In the genomic region with DNA sequence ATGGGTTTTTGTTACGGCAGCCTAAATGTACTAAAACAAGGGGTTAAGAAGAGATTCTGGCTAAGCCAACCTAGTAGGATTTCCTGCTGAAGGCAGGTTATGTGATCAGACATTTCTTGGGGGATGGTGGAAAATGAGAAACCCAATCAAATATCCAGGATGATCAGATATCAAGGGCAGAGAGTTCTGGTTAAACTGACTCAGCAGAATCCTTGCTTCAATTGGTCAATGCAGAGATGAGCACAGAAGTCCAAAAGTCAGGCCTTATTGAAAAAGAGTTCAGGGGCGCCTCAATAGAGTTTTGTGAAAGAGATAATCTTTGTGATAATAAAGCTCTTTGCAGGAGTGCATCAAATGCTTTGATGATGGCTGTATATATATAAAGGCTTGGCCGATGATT, we compare ENCODE assay signal across 8 cellular contexts.
"Had no signal": no experiment of that assay in that cellular context is flagged by ENCODE, and none has a peak within 500 bp of the region (broad histone marks: within the 10 kb centered on the region; RNA-seq: fewer than 3 reads in every experiment).

No MANE protein-coding gene starts in this region.

- ATAC-seq: GM12878 had no signal

- H3K4me3 ChIP-seq: GM12878 had no signal

- FAIRE-seq: G401.6, GM12878, GM12891, GM12892, GM18507, GM19239 had no signal

- DNase-seq: GDM1, GF-D8 had no signal
